ENCODE assay signal across 8 cellular contexts in the genomic region with DNA sequence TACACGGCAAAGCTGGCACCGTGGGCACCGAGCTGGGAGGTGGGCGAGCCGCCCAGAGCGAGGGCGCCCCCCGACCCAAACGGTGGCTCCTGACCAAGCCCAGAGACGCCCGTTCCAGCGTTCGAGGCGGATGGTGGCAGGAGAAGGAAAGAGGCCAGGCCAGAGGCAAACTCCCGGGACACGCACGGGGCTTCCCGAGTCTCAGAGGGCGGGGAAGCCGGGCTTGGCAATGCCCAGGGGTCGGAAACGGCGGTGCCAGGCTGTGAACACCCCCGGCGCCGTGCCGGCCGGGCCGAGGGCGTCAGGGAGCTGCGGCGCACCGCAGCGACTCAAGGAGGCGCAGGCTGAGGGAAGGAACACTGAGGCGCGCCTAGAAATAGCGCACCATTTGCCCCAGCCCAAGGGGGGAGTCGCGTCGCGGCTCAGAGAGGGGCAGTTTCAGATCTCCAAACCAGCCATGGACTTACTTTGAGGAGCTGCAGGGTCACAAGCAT. TPM values are rescaled to one million over a fixed set of nuclear protein-coding genes. Genes with fewer than 3 reads are reported as not detected.
A peak's percentile ranks its signal among the peaks of the same experiment; 100 is the strongest.
DNase-seq lines count a peak whose midpoint lies in the region; ATAC-seq, FAIRE-seq and TF ChIP-seq lines count a peak whose summit lies in the region.

No MANE protein-coding gene starts in this region.

- no peak for TF ChIP-seq CTCF in Loucy (conservative IDR thresholded peaks at IDR 0.05; ENCODE audit: low read length)
- TF ChIP-seq CTCF in K562 (IDR thresholded peaks at IDR 0.05 in 2 of 3, conservative IDR thresholded peaks at IDR 0.05 in 1 of 3; ENCODE audit: insufficient read depth in 2 of 3, low read depth in 1 of 3, low read length in 3 of 3), result peak; percentile 18 to 42 (median 41); a peak in 5 of 6 replicates
- no peak for TF ChIP-seq CTCF in left lung (IDR thresholded peaks at IDR 0.05)

- TF ChIP-seq EP300 in K562 (IDR thresholded peaks at IDR 0.05; ENCODE audit: low read length), result no peak

- intact Hi-C loops in K562 (cut with micrococcal nuclease) (loop anchor here (2.0 to 5.0 kb wide), 2 partner anchors 172 to 224 kb away; no protein-coding TSS in a partner anchor), left lung (cut with DNase I) (no loop called here)

- no peaks in the 10 kb centered on the region for H3K9me1 ChIP-seq in K562 (ENCODE audit: control insufficient read depth, insufficient read depth, low read length)

- TF ChIP-seq RAD21 in K562 (CRISPR knock-in tag; conservative IDR thresholded peaks at IDR 0.05 in 1 of 2, IDR thresholded peaks at IDR 0.05 in 1 of 2), result peak in 1 of 2 experiments; percentile 35; a peak in 1 of 4 replicates

- TF ChIP-seq POLR2A in K562 (conservative IDR thresholded peaks at IDR 0.05), result no peak

- H3K9me3 ChIP-seq in Loucy (ENCODE audit: insufficient read depth, low read depth, low read length), result no peaks in the 10 kb centered on the region
- H3K9me3 ChIP-seq in K562 (replicated peaks; ENCODE audit: control insufficient read depth, insufficient read depth, low read depth, low read length), result no peaks in the 10 kb centered on the region
- H3K9me3 ChIP-seq in left lung, result no peaks in the 10 kb centered on the region

- POLR2A ChIA-PET in K562 (lab: Yijun Ruan, JAX), result interaction anchor here (0.6 to 2.1 kb wide), 16 partner anchors 7 to 575 kb away, joined by 3 to 6 read pairs (median 4); no protein-coding TSS in a partner anchor

- no peaks in the 10 kb centered on the region for H3K36me3 ChIP-seq in Loucy (ENCODE audit: insufficient read depth, low read length)
- peaks cover 7% of the 10 kb centered on the region; the same call in 1 of the 3 replicates for H3K36me3 ChIP-seq in K562 (ENCODE audit: control insufficient read depth, insufficient read depth, low read length)
- H3K36me3 ChIP-seq in left lung, result no peaks in the 10 kb centered on the region

- H3K79me2 ChIP-seq in Loucy (ENCODE audit: insufficient read depth, low read length) (no peaks in the 10 kb centered on the region), K562 (ENCODE audit: control insufficient read depth, insufficient read depth, low read length) (peaks cover 76% of the 10 kb centered on the region)

- no peaks in the 10 kb centered on the region for H3K9me2 ChIP-seq in Loucy (replicated peaks; ENCODE audit: low read depth, low read length)

- H3K4me3 ChIP-seq in Loucy (ENCODE audit: low read length, poor library complexity, severe bottlenecking) (peak overlapping the region; percentile 28), K562 (peak overlapping the region; percentile 83), left lung (peak overlapping the region; percentile 57 to 63)

- H3K4me1 ChIP-seq in Loucy (ENCODE audit: insufficient read depth, low read length, poor library complexity, severe bottlenecking), result peaks cover 10% of the 10 kb centered on the region
- H3K4me1 ChIP-seq in K562 (replicated peaks in 1 of 2; ENCODE audit: control insufficient read depth in 2 of 2, insufficient read depth in 2 of 2, low read length in 2 of 2), result peaks cover 52 to 59% of the 10 kb centered on the region in 2 experiments
- peaks cover 29 to 74% of the 10 kb centered on the region in 2 donors for H3K4me1 ChIP-seq in left lung

- peak; percentile 34 for ATAC-seq in GM21737 (IDR thresholded peaks at IDR 0.05; ENCODE audit: unreplicated experiment)
- ATAC-seq in K562, result peak; percentile 70
- peak; percentile 49 for ATAC-seq in left lung

- under 1% methylated on average over 28 of the region's 42 CpGs for WGBS in K562 (ENCODE audit: insufficient coverage, low coverage, missing lambda C conversion rate)

- H3K9ac ChIP-seq in Loucy (ENCODE audit: low read depth, low read length, poor library complexity, severe bottlenecking), result no peak overlapping the region
- peak overlapping the region; percentile 89 to 98 for H3K9ac ChIP-seq in K562 (ENCODE audit: insufficient read depth in 1 of 2, low read depth in 2 of 2, low read length in 2 of 2)

- CTCF ChIA-PET in K562 (lab: Yijun Ruan, JAX; ENCODE audit: low intra/inter-chr PET ratio), result interaction anchor here (0.7 kb wide), 1 partner anchor 225 kb away, joined by 4 read pairs; no protein-coding TSS in a partner anchor

- no peaks in the 10 kb centered on the region for H3F3A ChIP-seq in Loucy (ENCODE audit: low read depth)

- H3K27ac ChIP-seq in K562 (ENCODE audit: extremely low read depth, low read depth, low read length), result peak overlapping the region; percentile 96
- H3K27ac ChIP-seq in left lung, result peak overlapping the region; percentile 83 to 88
- H3K27ac ChIP-seq in temporal lobe (ENCODE audit: low read depth, low read length), result peak overlapping the region; percentile 50

- in situ Hi-C loops in K562 (cut with MboI), result no loop called here

- BruUV-seq in K562 (replicated peaks; lab: Mats Ljungman, UMichigan), result no TSS peak

- H3K27me3 ChIP-seq in Loucy (ENCODE audit: insufficient read depth, low read length, poor library complexity, severe bottlenecking) (peaks cover 56% of the 10 kb centered on the region), K562 (ENCODE audit: control insufficient read depth in 2 of 2, insufficient read depth in 2 of 2, low read length in 2 of 2) (no peaks in the 10 kb centered on the region), left lung (peaks cover 0 to 96% of the 10 kb centered on the region in 2 donors)

- H4K20me1 ChIP-seq in Loucy (ENCODE audit: insufficient read depth, low read length, poor library complexity, severe bottlenecking) (no peaks in the 10 kb centered on the region), K562 (replicated peaks; ENCODE audit: control insufficient read depth, insufficient read depth, low read length) (peaks cover 15% of the 10 kb centered on the region; the same call in 1 of the 2 replicates)

- DNase-seq in NCI-H1105 treated with DMSO at 0.1 percent for 48 hours (lab: John Stamatoyannopoulos, UW), result peak; percentile 53
- no peak for DNase-seq in NCI-H1105 (lab: John Stamatoyannopoulos, UW)
- DNase-seq in K562 (ENCODE audit: extremely low read depth in 1 of 4, low spot score in 3 of 4), result peak in 3 of 4 experiments; percentile 55 to 56 (median 56)
- peak in 1 of 2 donors; percentile 83 for DNase-seq in left lung
- no peak for DNase-seq in NCI-H526 treated with DMSO at 0.1 percent for 48 hours (lab: John Stamatoyannopoulos, UW)

- H3K4me2 ChIP-seq in Loucy (ENCODE audit: low read depth, low read length, poor library complexity, severe bottlenecking) (peak overlapping the region; percentile 63), K562 (ENCODE audit: insufficient read depth, low read length) (peak overlapping the region; percentile 89)

- H2AFZ ChIP-seq in Loucy (ENCODE audit: low read length), result no peak overlapping the region
- H2AFZ ChIP-seq in K562 (ENCODE audit: low read depth, low read length), result peak overlapping the region; percentile 86

- FAIRE-seq in K562 (lab: Jason Lieb, UNC), result no peak

TF ChIP-seq in K562, 482 proteins besides CTCF, POLR2A, EP300 and RAD21 (continues in another document):
- TF ChIP-seq TSC22D4 (tag; IDR thresholded peaks at IDR 0.05), result no peak
- no peak for TF ChIP-seq HOXB6 (CRISPR knock-in tag; IDR thresholded peaks at IDR 0.05; ENCODE audit: borderline replicate concordance)
- TF ChIP-seq, protein P1, sequence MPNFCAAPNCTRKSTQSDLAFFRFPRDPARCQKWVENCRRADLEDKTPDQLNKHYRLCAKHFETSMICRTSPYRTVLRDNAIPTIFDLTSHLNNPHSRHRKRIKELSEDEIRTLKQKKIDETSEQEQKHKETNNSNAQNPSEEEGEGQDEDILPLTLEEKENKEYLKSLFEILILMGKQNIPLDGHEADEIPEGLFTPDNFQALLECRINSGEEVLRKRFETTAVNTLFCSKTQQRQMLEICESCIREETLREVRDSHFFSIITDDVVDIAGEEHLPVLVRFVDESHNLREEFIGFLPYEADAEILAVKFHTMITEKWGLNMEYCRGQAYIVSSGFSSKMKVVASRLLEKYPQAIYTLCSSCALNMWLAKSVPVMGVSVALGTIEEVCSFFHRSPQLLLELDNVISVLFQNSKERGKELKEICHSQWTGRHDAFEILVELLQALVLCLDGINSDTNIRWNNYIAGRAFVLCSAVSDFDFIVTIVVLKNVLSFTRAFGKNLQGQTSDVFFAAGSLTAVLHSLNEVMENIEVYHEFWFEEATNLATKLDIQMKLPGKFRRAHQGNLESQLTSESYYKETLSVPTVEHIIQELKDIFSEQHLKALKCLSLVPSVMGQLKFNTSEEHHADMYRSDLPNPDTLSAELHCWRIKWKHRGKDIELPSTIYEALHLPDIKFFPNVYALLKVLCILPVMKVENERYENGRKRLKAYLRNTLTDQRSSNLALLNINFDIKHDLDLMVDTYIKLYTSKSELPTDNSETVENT (CRISPR knock-in tag; IDR thresholded peaks at IDR 0.05), result peak; percentile 43; the same call in 1 of the 2 replicates
- TF ChIP-seq ZNF23 (CRISPR knock-in tag; IDR thresholded peaks at IDR 0.05), result no peak
- no peak for TF ChIP-seq ZNF239 (CRISPR knock-in tag; IDR thresholded peaks at IDR 0.05)
- no peak for TF ChIP-seq CBX3 (IDR thresholded peaks at IDR 0.05; ENCODE audit: borderline replicate concordance in 1 of 2, low read length in 2 of 2)

RNA-seq across cellular contexts. Expression of a gene that starts 0.4 kb away (rescaled TPM):
- 49.3 and 108 TPM in 2 replicates for total RNA-seq in K562 (2011; cell fraction: chromatin; rRNA removed; ENCODE audit: low replicate concordance)
- 62.4 and 87.6 TPM in 2 replicates for total RNA-seq in K562 (2011; cell fraction: nucleolus; rRNA removed)
- 57.4 and 69.9 TPM in 2 replicates for total RNA-seq in K562 (2011; cell fraction: nucleoplasm; rRNA removed)
- total RNA-seq in K562 (2014; rRNA removed), result 11.2 and 20.4 TPM in 2 replicates
- 8.8 and 9.5 TPM in 2 replicates for total RNA-seq in K562 (2014; rRNA removed; fragmentation: Illumina TruSeq; extraction: Trizol)
- 7.1 and 8.9 TPM in 2 replicates for total RNA-seq in K562 (2015; rRNA removed; fragmentation: Illumina TruSeq; extraction: Trizol)
- total RNA-seq in K562 (2021), result 20.0 and 24.2 TPM in 2 replicates
- 6.0 and 6.3 TPM in 2 replicates for polyA plus RNA-seq in K562 (2011; rRNA removed)
- 5.5 and 10.9 TPM in 2 replicates for polyA plus RNA-seq in K562 (2011; cell fraction: cytosol; rRNA removed)
- polyA plus RNA-seq in K562 (2011; cell fraction: nucleus; rRNA removed), result 15.8 and 47.7 TPM in 2 replicates
- polyA plus RNA-seq in K562 (2012), result 16.9 and 24.3 TPM in 2 replicates
- polyA plus RNA-seq in K562 (2014; fragmentation: Illumina TruSeq; extraction: Trizol), result 12.2 and 19.8 TPM in 2 replicates
- 1 to 10 TPM; 2.6 to 3.1 TPM for polyA plus RNA-seq in K562 (2014; fragmentation: Nextera tagmentation; extraction: Ambion mirVana)
- polyA plus RNA-seq in K562 (2014; rRNA removed), result 11.6 and 14.9 TPM in 2 replicates
- 9.9 and 18.2 TPM in 2 replicates for polyA minus RNA-seq in K562 (2011; rRNA and poly(A)+ RNA removed)
- 8.3 and 14.6 TPM in 2 replicates for polyA minus RNA-seq in K562 (2011; cell fraction: cytosol; rRNA and poly(A)+ RNA removed)
- polyA minus RNA-seq in K562 (2011; cell fraction: nucleus; rRNA and poly(A)+ RNA removed), result 26.0 and 38.8 TPM in 2 replicates
- total RNA-seq in left lung, result 10 to 100 TPM; 28.9 to 44.0 TPM
- total RNA-seq in temporal lobe, result 7.1 TPM

Comparison
In these comparisons a context has a peak if more than half of its experiments do, and no peak if none do; other contexts are left out.
1. DNase-seq: peak in NCI-H1105 treated with DMSO at 0.1 percent for 48 hours (single experiment) and K562 (3 of 4); none in NCI-H1105 (single experiment) and NCI-H526 treated with DMSO at 0.1 percent for 48 hours (single experiment).
2. H3K4me3 ChIP-seq: peak in every context shown above with its lines; median percentile 83 in K562; 60 in left lung; 28 in Loucy.
3. CTCF ChIP-seq: peak in K562 (3 of 3); none in Loucy (single experiment) and left lung (0 of 2).
4. Peak in every context shown above with its lines, with median percentiles within 50 percentile points of each other: ATAC-seq and H3K27ac ChIP-seq.